1 cellular context compared by ENCODE assay signal in the genomic region with DNA sequence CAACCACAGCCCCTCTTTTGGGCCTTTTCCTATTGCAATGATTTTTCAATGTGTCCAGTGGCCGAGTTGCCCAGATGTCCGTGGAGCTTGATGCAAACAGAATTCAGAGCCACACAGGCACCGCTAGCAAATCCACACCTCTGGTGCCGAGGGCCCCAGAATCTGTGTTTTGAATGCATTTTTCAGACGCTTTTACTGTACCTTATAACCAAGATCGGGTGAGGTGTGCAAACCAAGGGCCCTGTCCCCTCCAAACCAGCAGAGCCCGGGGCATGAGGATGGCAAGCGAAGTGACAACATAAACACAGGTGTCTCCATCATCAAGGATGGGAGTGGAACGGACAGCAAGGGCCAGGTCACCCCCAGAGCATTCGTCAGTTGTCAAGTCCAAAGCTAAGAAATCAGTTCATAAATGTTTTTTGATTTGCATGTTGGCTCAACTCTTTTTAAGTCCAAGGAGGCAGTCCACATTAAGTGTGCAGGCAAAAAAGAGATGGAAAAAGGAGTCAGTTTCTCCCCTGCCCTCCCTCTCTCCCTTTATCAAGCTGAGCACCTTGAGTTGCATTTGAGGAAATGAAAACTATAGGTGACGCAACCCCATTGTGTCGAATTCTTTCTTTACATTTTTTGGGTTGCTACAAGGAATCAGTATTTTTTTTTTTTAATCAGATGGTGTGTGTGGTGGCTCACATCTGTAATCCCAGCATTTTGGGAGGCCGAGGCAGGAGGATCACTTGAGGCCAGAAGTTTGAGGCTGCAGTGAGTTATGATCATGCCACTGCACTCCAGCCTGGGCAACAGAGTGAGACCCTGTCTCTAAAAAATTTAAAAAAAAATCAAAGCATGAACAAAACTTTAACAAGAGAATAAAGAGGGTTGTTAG.
TF ChIP-seq lines count a peak whose summit lies in the region.

No MANE protein-coding gene starts in this region.

TF ChIP-seq in GM23338, 12 proteins besides CTCF, POLR2A, EP300 and RAD21 (continued from another document):
- TF ChIP-seq, protein P1, sequence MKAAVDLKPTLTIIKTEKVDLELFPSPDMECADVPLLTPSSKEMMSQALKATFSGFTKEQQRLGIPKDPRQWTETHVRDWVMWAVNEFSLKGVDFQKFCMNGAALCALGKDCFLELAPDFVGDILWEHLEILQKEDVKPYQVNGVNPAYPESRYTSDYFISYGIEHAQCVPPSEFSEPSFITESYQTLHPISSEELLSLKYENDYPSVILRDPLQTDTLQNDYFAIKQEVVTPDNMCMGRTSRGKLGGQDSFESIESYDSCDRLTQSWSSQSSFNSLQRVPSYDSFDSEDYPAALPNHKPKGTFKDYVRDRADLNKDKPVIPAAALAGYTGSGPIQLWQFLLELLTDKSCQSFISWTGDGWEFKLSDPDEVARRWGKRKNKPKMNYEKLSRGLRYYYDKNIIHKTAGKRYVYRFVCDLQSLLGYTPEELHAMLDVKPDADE (IDR thresholded peaks at IDR 0.05) = no peak
- TF ChIP-seq CREB1 (CRISPR knock-in tag; IDR thresholded peaks at IDR 0.05; ENCODE audit: low read depth) (no peak), EZH2 (IDR thresholded peaks at IDR 0.05; ENCODE audit: low read depth, unreplicated experiment) (no peak), STAT1 (IDR thresholded peaks at IDR 0.05; ENCODE audit: unreplicated experiment) (no peak), POLR2AphosphoS5 (IDR thresholded peaks at IDR 0.05; ENCODE audit: low read depth) (no peak), ZNF114 (CRISPR knock-in tag; IDR thresholded peaks at IDR 0.05) (no peak), NANOG (IDR thresholded peaks at IDR 0.05; ENCODE audit: borderline replicate concordance) (no peak), JUNB (IDR thresholded peaks at IDR 0.05; ENCODE audit: unreplicated experiment) (no peak), ZNF331 (CRISPR knock-in tag; IDR thresholded peaks at IDR 0.05; ENCODE audit: low read depth) (no peak)
- TF ChIP-seq, protein P2, sequence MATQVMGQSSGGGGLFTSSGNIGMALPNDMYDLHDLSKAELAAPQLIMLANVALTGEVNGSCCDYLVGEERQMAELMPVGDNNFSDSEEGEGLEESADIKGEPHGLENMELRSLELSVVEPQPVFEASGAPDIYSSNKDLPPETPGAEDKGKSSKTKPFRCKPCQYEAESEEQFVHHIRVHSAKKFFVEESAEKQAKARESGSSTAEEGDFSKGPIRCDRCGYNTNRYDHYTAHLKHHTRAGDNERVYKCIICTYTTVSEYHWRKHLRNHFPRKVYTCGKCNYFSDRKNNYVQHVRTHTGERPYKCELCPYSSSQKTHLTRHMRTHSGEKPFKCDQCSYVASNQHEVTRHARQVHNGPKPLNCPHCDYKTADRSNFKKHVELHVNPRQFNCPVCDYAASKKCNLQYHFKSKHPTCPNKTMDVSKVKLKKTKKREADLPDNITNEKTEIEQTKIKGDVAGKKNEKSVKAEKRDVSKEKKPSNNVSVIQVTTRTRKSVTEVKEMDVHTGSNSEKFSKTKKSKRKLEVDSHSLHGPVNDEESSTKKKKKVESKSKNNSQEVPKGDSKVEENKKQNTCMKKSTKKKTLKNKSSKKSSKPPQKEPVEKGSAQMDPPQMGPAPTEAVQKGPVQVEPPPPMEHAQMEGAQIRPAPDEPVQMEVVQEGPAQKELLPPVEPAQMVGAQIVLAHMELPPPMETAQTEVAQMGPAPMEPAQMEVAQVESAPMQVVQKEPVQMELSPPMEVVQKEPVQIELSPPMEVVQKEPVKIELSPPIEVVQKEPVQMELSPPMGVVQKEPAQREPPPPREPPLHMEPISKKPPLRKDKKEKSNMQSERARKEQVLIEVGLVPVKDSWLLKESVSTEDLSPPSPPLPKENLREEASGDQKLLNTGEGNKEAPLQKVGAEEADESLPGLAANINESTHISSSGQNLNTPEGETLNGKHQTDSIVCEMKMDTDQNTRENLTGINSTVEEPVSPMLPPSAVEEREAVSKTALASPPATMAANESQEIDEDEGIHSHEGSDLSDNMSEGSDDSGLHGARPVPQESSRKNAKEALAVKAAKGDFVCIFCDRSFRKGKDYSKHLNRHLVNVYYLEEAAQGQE (IDR thresholded peaks at IDR 0.05; ENCODE audit: unreplicated experiment) = no peak
- TF ChIP-seq, protein P3, sequence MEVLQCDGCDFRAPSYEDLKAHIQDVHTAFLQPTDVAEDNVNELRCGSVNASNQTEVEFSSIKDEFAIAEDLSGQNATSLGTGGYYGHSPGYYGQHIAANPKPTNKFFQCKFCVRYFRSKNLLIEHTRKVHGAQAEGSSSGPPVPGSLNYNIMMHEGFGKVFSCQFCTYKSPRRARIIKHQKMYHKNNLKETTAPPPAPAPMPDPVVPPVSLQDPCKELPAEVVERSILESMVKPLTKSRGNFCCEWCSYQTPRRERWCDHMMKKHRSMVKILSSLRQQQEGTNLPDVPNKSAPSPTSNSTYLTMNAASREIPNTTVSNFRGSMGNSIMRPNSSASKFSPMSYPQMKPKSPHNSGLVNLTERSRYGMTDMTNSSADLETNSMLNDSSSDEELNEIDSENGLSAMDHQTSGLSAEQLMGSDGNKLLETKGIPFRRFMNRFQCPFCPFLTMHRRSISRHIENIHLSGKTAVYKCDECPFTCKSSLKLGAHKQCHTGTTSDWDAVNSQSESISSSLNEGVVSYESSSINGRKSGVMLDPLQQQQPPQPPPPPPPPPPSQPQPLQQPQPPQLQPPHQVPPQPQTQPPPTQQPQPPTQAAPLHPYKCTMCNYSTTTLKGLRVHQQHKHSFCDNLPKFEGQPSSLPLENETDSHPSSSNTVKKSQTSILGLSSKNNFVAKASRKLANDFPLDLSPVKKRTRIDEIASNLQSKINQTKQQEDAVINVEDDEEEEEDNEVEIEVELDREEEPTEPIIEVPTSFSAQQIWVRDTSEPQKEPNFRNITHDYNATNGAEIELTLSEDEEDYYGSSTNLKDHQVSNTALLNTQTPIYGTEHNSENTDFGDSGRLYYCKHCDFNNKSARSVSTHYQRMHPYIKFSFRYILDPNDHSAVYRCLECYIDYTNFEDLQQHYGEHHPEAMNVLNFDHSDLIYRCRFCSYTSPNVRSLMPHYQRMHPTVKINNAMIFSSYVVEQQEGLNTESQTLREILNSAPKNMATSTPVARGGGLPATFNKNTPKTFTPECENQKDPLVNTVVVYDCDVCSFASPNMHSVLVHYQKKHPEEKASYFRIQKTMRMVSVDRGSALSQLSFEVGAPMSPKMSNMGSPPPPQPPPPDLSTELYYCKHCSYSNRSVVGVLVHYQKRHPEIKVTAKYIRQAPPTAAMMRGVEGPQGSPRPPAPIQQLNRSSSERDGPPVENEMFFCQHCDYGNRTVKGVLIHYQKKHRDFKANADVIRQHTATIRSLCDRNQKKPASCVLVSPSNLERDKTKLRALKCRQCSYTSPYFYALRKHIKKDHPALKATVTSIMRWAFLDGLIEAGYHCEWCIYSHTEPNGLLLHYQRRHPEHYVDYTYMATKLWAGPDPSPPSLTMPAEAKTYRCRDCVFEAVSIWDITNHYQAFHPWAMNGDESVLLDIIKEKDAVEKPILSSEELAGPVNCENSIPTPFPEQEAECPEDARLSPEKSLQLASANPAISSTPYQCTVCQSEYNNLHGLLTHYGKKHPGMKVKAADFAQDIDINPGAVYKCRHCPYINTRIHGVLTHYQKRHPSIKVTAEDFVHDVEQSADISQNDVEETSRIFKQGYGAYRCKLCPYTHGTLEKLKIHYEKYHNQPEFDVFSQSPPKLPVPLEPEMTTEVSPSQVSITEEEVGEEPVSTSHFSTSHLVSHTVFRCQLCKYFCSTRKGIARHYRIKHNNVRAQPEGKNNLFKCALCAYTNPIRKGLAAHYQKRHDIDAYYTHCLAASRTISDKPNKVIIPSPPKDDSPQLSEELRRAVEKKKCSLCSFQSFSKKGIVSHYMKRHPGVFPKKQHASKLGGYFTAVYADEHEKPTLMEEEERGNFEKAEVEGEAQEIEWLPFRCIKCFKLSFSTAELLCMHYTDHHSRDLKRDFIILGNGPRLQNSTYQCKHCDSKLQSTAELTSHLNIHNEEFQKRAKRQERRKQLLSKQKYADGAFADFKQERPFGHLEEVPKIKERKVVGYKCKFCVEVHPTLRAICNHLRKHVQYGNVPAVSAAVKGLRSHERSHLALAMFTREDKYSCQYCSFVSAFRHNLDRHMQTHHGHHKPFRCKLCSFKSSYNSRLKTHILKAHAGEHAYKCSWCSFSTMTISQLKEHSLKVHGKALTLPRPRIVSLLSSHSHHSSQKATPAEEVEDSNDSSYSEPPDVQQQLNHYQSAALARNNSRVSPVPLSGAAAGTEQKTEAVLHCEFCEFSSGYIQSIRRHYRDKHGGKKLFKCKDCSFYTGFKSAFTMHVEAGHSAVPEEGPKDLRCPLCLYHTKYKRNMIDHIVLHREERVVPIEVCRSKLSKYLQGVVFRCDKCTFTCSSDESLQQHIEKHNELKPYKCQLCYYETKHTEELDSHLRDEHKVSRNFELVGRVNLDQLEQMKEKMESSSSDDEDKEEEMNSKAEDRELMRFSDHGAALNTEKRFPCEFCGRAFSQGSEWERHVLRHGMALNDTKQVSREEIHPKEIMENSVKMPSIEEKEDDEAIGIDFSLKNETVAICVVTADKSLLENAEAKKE (CRISPR knock-in tag; IDR thresholded peaks at IDR 0.05) = no peak
